In the genomic region with DNA sequence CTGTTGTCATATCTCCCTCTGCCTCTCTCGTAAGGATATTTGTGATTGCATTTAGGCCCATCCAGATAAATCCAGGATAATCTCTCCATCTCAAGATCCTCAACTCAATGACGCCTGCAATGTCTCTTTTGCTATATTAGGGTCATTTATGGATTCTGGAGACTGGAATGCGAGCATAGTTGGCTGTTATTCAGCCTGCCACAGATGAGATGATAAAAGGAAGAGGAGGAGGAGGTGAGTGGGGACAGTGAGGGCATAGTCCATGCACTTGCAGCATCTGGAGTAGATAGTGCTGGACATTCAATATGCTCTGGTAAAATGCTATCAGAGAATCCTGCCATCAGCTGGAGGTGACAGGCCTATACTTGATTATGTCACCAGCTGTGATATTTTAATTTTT, we compare ENCODE assay signal across 24 cellular contexts.
A peak's percentile ranks its signal among the peaks of the same experiment; 100 is the strongest.
DNase-seq lines count a peak whose midpoint lies in the region; ATAC-seq, FAIRE-seq and TF ChIP-seq lines count a peak whose summit lies in the region.
"Had no signal": no experiment of that assay in that cellular context is flagged by ENCODE, and none has a peak within 500 bp of the region (broad histone marks: within the 10 kb centered on the region; RNA-seq: fewer than 3 reads in every experiment).

No MANE protein-coding gene starts in this region.

- no peaks in the 10 kb centered on the region for H3K9me2 ChIP-seq in SK-N-SH

- no peak for TF ChIP-seq RAD21 in SK-N-SH (IDR thresholded peaks at IDR 0.05; ENCODE audit: low read length)

- no peak for TF ChIP-seq EP300 in SK-N-SH (IDR thresholded peaks at IDR 0.05; ENCODE audit: borderline replicate concordance in 1 of 2, low read depth in 1 of 2, low read length in 1 of 2)

- no peak overlapping the region for H3K9ac ChIP-seq in SK-N-SH
- H3K9ac ChIP-seq: BLaER1 treated with 17β-estradiol and CSF1 and Interleukin-3, amounts not matched to agents 10 nM and 100 nM had no signal

- no peaks in the 10 kb centered on the region; the same call in 1 of the 2 replicates for H3K27me3 ChIP-seq in SK-N-SH (ENCODE audit: insufficient read depth)
- H3K27me3 ChIP-seq: BLaER1 treated with 17β-estradiol and CSF1 and Interleukin-3, amounts not matched to agents 10 nM and 100 nM had no signal

- 10% methylated on average over 3 of the region's 3 CpGs for WGBS in SK-N-SH (ENCODE audit: low lambda C conversion rate)

- H2AFZ ChIP-seq in SK-N-SH (ENCODE audit: low read depth), result no peak overlapping the region

- no peak overlapping the region for H3K4me3 ChIP-seq in SK-N-SH (ENCODE audit: low read depth in 2 of 2, low read length in 1 of 2)
- H3K4me3 ChIP-seq: A549; BLaER1 treated with 17β-estradiol and CSF1 and Interleukin-3, amounts not matched to agents 10 nM and 100 nM; GM12878 had no signal

- TF ChIP-seq CTCF in SK-N-SH (IDR thresholded peaks at IDR 0.05), result no peak
- TF ChIP-seq CTCF in D721Med (IDR thresholded peaks at IDR 0.05; ENCODE audit: insufficient read depth, missing control alignments), result no peak

- DNase-seq in SK-N-SH (no peak), D721Med (ENCODE audit: insufficient read length, low spot score) (no peak), islet precursor cell (peak; percentile 4), NCI-H1092 (lab: John Stamatoyannopoulos, UW) (no peak)
- DNase-seq: AML-193; Caco-2; Calu3; CD4-positive, alpha-beta T cell; DMS 273 treated with DMSO at 0.1 percent for 48 hours; DMS153; DMS53; DMS79; DND-41; EL; GDM1 had no signal

- CTCF ChIA-PET in SK-N-SH (lab: Yijun Ruan, JAX), result no interaction called here

- POLR2A ChIA-PET in SK-N-SH (lab: Yijun Ruan, JAX), result no interaction called here

- peak; percentile 70 for FAIRE-seq in D721Med (lab: Jason Lieb, UNC)
- FAIRE-seq: A549, GM12878, GM12892, GM18507 had no signal

- no peak overlapping the region for H3K27ac ChIP-seq in SK-N-SH (ENCODE audit: low read depth in 2 of 2, low read length in 1 of 2)
- H3K27ac ChIP-seq: 22Rv1; A549; BLaER1 treated with 17β-estradiol and CSF1 and Interleukin-3, amounts not matched to agents 10 nM and 100 nM; C4-2B had no signal

- no peaks in the 10 kb centered on the region for H3K4me1 ChIP-seq in SK-N-SH (ENCODE audit: control insufficient read depth in 1 of 2, insufficient read depth in 2 of 2, low read depth in 1 of 2, low read length in 1 of 2)
- H3K4me1 ChIP-seq: A549 had no signal

- H3K79me2 ChIP-seq in SK-N-SH (ENCODE audit: insufficient read depth), result no peaks in the 10 kb centered on the region

- no peak overlapping the region for H3K4me2 ChIP-seq in SK-N-SH
- H3K4me2 ChIP-seq: A549; BLaER1 treated with 17β-estradiol and CSF1 and Interleukin-3, amounts not matched to agents 10 nM and 100 nM had no signal

- H3K36me3 ChIP-seq in SK-N-SH (replicated peaks in 1 of 2; ENCODE audit: control insufficient read depth in 1 of 2, insufficient read depth in 2 of 2, low read length in 1 of 2), result no peaks in the 10 kb centered on the region
- H3K36me3 ChIP-seq: BLaER1 treated with 17β-estradiol and CSF1 and Interleukin-3, amounts not matched to agents 10 nM and 100 nM had no signal

- no peak for ATAC-seq in SK-N-SH treated with all-trans-retinoic acid at 6 μM for 48 hours
- ATAC-seq: CD8-positive, alpha-beta T cell; GM12878 had no signal

- H3F3A ChIP-seq in SK-N-SH (replicated peaks; ENCODE audit: insufficient read depth), result no peaks in the 10 kb centered on the region

- no peaks in the 10 kb centered on the region for H3K9me3 ChIP-seq in SK-N-SH
- H3K9me3 ChIP-seq: A549; BLaER1 treated with 17β-estradiol and CSF1 and Interleukin-3, amounts not matched to agents 10 nM and 100 nM; Caco-2 had no signal

- no peaks in the 10 kb centered on the region for H4K20me1 ChIP-seq in SK-N-SH (ENCODE audit: insufficient read depth)
- H4K20me1 ChIP-seq: BLaER1 treated with 17β-estradiol and CSF1 and Interleukin-3, amounts not matched to agents 10 nM and 100 nM had no signal

TF ChIP-seq in SK-N-SH treated with all-trans-retinoic acid at 6 μM for 48 hours, 23 proteins besides CTCF, POLR2A, EP300 and RAD21:
- TF ChIP-seq ZFP30 (CRISPR knock-in tag; IDR thresholded peaks at IDR 0.05), result no peak
- TF ChIP-seq GLIS3 (CRISPR knock-in tag; IDR thresholded peaks at IDR 0.05), result no peak
- no peak for TF ChIP-seq PPARA (CRISPR knock-in tag; IDR thresholded peaks at IDR 0.05; ENCODE audit: borderline replicate concordance)
- TF ChIP-seq, protein P1, sequence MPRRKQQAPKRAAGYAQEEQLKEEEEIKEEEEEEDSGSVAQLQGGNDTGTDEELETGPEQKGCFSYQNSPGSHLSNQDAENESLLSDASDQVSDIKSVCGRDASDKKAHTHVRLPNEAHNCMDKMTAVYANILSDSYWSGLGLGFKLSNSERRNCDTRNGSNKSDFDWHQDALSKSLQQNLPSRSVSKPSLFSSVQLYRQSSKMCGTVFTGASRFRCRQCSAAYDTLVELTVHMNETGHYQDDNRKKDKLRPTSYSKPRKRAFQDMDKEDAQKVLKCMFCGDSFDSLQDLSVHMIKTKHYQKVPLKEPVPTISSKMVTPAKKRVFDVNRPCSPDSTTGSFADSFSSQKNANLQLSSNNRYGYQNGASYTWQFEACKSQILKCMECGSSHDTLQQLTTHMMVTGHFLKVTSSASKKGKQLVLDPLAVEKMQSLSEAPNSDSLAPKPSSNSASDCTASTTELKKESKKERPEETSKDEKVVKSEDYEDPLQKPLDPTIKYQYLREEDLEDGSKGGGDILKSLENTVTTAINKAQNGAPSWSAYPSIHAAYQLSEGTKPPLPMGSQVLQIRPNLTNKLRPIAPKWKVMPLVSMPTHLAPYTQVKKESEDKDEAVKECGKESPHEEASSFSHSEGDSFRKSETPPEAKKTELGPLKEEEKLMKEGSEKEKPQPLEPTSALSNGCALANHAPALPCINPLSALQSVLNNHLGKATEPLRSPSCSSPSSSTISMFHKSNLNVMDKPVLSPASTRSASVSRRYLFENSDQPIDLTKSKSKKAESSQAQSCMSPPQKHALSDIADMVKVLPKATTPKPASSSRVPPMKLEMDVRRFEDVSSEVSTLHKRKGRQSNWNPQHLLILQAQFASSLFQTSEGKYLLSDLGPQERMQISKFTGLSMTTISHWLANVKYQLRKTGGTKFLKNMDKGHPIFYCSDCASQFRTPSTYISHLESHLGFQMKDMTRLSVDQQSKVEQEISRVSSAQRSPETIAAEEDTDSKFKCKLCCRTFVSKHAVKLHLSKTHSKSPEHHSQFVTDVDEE (CRISPR knock-in tag; IDR thresholded peaks at IDR 0.05), result no peak
- no peak for TF ChIP-seq ESRRG (CRISPR knock-in tag; IDR thresholded peaks at IDR 0.05)
- TF ChIP-seq ZNF70 (CRISPR knock-in tag; IDR thresholded peaks at IDR 0.05), result peak; percentile 64; the same call in 1 of the 2 replicates

TF ChIP-seq in SK-N-SH, 30 proteins besides CTCF, POLR2A, EP300 and RAD21 (continues in another document):
- TF ChIP-seq RXRA (IDR thresholded peaks at IDR 0.05; ENCODE audit: borderline replicate concordance, low read depth) (no peak), RFX5 (IDR thresholded peaks at IDR 0.05; ENCODE audit: low read length) (no peak), POLR2AphosphoS5 (IDR thresholded peaks at IDR 0.05; ENCODE audit: low read depth, low read length) (no peak), MXI1 (IDR thresholded peaks at IDR 0.05; ENCODE audit: low read depth, low read length) (no peak), NRF1 (IDR thresholded peaks at IDR 0.05; ENCODE audit: low read depth, low read length) (no peak), SMC3 (IDR thresholded peaks at IDR 0.05; ENCODE audit: low read depth, low read length) (no peak), TCF12 (IDR thresholded peaks at IDR 0.05) (no peak), GATA2 (CRISPR knock-in tag; IDR thresholded peaks at IDR 0.05) (no peak), CHD2 (IDR thresholded peaks at IDR 0.05; ENCODE audit: low read length, partially characterized antibody) (no peak), MEF2A (IDR thresholded peaks at IDR 0.05; ENCODE audit: borderline replicate concordance, low read depth) (no peak)
- TF ChIP-seq, protein P2, sequence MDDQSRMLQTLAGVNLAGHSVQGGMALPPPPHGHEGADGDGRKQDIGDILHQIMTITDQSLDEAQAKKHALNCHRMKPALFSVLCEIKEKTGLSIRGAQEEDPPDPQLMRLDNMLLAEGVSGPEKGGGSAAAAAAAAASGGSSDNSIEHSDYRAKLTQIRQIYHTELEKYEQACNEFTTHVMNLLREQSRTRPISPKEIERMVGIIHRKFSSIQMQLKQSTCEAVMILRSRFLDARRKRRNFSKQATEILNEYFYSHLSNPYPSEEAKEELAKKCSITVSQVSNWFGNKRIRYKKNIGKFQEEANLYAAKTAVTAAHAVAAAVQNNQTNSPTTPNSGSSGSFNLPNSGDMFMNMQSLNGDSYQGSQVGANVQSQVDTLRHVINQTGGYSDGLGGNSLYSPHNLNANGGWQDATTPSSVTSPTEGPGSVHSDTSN (IDR thresholded peaks at IDR 0.05), result no peak
- TF ChIP-seq, protein P3, sequence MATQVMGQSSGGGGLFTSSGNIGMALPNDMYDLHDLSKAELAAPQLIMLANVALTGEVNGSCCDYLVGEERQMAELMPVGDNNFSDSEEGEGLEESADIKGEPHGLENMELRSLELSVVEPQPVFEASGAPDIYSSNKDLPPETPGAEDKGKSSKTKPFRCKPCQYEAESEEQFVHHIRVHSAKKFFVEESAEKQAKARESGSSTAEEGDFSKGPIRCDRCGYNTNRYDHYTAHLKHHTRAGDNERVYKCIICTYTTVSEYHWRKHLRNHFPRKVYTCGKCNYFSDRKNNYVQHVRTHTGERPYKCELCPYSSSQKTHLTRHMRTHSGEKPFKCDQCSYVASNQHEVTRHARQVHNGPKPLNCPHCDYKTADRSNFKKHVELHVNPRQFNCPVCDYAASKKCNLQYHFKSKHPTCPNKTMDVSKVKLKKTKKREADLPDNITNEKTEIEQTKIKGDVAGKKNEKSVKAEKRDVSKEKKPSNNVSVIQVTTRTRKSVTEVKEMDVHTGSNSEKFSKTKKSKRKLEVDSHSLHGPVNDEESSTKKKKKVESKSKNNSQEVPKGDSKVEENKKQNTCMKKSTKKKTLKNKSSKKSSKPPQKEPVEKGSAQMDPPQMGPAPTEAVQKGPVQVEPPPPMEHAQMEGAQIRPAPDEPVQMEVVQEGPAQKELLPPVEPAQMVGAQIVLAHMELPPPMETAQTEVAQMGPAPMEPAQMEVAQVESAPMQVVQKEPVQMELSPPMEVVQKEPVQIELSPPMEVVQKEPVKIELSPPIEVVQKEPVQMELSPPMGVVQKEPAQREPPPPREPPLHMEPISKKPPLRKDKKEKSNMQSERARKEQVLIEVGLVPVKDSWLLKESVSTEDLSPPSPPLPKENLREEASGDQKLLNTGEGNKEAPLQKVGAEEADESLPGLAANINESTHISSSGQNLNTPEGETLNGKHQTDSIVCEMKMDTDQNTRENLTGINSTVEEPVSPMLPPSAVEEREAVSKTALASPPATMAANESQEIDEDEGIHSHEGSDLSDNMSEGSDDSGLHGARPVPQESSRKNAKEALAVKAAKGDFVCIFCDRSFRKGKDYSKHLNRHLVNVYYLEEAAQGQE (IDR thresholded peaks at IDR 0.05; ENCODE audit: low read depth, low read length), result no peak
